Comparison of ENCODE assay signal across 1 cellular context in the genomic region with DNA sequence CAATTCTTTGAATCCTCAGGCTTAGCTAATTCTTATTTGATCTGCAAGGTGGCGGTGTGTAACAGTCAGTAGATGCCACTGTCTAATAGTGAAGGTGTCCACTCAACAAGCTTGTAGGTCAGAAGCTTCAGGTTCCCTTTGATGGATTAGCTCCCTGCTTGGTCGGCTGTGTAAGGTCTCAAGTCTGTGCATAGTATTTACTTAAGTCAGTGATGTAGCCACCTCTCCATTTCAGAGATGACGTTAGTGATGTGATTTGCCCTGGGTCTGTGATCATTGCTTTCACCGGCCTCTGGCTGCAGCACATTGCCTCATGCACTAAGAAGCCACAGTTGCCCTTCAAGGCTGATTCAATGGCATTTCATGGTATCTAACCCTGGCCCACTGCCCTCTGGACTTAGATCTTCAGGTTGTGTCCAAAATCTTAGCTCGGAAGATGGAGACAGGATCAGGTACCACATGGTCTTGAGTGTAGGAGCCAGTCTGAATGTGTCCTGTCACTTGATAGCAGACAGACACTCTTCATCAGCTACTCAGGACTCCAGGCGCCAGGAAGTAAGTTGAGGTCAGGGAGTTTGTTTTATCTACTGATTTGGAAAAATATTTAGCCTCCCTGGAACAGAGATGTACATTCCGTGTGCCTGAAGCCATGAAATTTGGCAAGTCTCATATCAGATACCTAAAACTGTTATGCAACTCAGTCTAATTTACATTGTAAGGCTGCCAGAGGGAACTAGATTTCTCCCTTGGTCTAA.
TF ChIP-seq lines count a peak whose summit lies in the region.

No MANE protein-coding gene starts in this region.

TF ChIP-seq in SK-N-SH, 30 proteins besides CTCF, POLR2A, EP300 and RAD21 (continued from another document):
- TF ChIP-seq TEAD4 (IDR thresholded peaks at IDR 0.05; ENCODE audit: borderline replicate concordance, insufficient read depth) (no peak), TAF1 (IDR thresholded peaks at IDR 0.05; ENCODE audit: borderline replicate concordance, low read depth, low read length) (no peak), RCOR1 (IDR thresholded peaks at IDR 0.05; ENCODE audit: low read length) (no peak), YY1 (IDR thresholded peaks at IDR 0.05; ENCODE audit: low read depth) (no peak), EZH2phosphoT487 (IDR thresholded peaks at IDR 0.05; ENCODE audit: borderline replicate concordance, low read depth) (no peak), RXRA (IDR thresholded peaks at IDR 0.05; ENCODE audit: borderline replicate concordance, low read depth) (no peak)
- TF ChIP-seq, protein P1, sequence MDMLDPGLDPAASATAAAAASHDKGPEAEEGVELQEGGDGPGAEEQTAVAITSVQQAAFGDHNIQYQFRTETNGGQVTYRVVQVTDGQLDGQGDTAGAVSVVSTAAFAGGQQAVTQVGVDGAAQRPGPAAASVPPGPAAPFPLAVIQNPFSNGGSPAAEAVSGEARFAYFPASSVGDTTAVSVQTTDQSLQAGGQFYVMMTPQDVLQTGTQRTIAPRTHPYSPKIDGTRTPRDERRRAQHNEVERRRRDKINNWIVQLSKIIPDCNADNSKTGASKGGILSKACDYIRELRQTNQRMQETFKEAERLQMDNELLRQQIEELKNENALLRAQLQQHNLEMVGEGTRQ (IDR thresholded peaks at IDR 0.05; ENCODE audit: borderline replicate concordance, low read depth, low read length), result no peak
- TF ChIP-seq, protein P2, sequence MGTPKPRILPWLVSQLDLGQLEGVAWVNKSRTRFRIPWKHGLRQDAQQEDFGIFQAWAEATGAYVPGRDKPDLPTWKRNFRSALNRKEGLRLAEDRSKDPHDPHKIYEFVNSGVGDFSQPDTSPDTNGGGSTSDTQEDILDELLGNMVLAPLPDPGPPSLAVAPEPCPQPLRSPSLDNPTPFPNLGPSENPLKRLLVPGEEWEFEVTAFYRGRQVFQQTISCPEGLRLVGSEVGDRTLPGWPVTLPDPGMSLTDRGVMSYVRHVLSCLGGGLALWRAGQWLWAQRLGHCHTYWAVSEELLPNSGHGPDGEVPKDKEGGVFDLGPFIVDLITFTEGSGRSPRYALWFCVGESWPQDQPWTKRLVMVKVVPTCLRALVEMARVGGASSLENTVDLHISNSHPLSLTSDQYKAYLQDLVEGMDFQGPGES (IDR thresholded peaks at IDR 0.05; ENCODE audit: low read depth, low read length), result no peak
